In genomic region chr11:109521571-109522086, GRCh38 we compare ENCODE assay signal across 1 cellular context.
TF ChIP-seq lines count a peak whose summit lies in the region.

No MANE protein-coding gene starts in this region.

TF ChIP-seq in HepG2, 621 proteins besides CTCF, POLR2A, EP300 and RAD21 (continued from another document):
- TF ChIP-seq HNF1B (CRISPR knock-in tag; IDR thresholded peaks at IDR 0.05): no peak
- no peak for TF ChIP-seq ARNTL (CRISPR knock-in tag; IDR thresholded peaks at IDR 0.05)
- no peak for TF ChIP-seq ZNF577 (CRISPR knock-in tag; IDR thresholded peaks at IDR 0.05; ENCODE audit: borderline replicate concordance, low read depth)
- no peak for TF ChIP-seq PRPF4 (IDR thresholded peaks at IDR 0.05; ENCODE audit: low read depth, low read length, poor library complexity, severe bottlenecking)
- no peak for TF ChIP-seq ZFP41 (CRISPR knock-in tag; IDR thresholded peaks at IDR 0.05; ENCODE audit: borderline replicate concordance)
- no peak for TF ChIP-seq CEBPZ (IDR thresholded peaks at IDR 0.05; ENCODE audit: low read length)
- TF ChIP-seq ARID4A (CRISPR knock-in tag; IDR thresholded peaks at IDR 0.05; ENCODE audit: borderline replicate concordance): no peak
- TF ChIP-seq ETV5 (CRISPR knock-in tag; IDR thresholded peaks at IDR 0.05; ENCODE audit: borderline replicate concordance): no peak
- TF ChIP-seq ZFP36L1 (CRISPR knock-in tag; IDR thresholded peaks at IDR 0.05): no peak
- TF ChIP-seq HNRNPUL1 (IDR thresholded peaks at IDR 0.05; ENCODE audit: low read depth, low read length): no peak
- no peak for TF ChIP-seq ZNF7 (CRISPR knock-in tag; IDR thresholded peaks at IDR 0.05)
- TF ChIP-seq ZNF746 (CRISPR knock-in tag; IDR thresholded peaks at IDR 0.05): no peak
- no peak for TF ChIP-seq ZNF850 (CRISPR knock-in tag; conservative IDR thresholded peaks at IDR 0.05)
- no peak for TF ChIP-seq ERF (CRISPR knock-in tag; IDR thresholded peaks at IDR 0.05)
- TF ChIP-seq ZNF616 (CRISPR knock-in tag; IDR thresholded peaks at IDR 0.05; ENCODE audit: low read depth): no peak
- no peak for TF ChIP-seq TBP (CRISPR knock-in tag; IDR thresholded peaks at IDR 0.05)
- TF ChIP-seq ATF3 (CRISPR knock-in tag; IDR thresholded peaks at IDR 0.05): no peak
